ENCODE assay signal across 1 cellular context in the genomic region with DNA sequence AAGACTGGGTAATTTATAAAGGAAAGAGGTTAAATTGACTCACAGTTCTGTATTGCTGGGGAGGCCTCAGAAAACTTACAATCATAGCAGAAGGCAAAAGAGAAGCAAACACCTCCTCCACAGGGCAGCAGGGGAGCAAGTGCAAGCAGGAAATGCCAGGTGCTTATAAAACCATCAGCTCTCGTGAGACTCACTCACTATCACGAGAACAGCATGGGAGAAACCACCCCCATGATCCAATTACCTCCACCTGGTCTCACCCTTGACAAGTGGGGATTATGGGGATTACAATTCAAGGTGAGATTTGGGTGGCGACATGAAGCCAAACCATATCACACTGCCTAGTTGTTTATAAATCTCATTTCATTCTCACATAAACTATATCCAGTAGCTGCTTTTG.
TF ChIP-seq lines count a peak whose summit lies in the region.

No MANE protein-coding gene starts in this region.

TF ChIP-seq in HEK293, 187 proteins besides CTCF, POLR2A, EP300 and RAD21:
- TF ChIP-seq, protein P1, sequence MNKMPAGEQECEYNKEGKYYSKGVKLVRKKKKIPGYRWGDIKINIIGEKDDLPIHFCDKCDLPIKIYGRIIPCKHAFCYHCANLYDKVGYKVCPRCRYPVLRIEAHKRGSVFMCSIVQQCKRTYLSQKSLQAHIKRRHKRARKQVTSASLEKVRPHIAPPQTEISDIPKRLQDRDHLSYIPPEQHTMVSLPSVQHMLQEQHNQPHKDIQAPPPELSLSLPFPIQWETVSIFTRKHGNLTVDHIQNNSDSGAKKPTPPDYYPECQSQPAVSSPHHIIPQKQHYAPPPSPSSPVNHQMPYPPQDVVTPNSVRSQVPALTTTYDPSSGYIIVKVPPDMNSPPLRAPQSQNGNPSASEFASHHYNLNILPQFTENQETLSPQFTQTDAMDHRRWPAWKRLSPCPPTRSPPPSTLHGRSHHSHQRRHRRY (tag by site-specific recombination; IDR thresholded peaks at IDR 0.05): no peak
- TF ChIP-seq MZF1 (tag by site-specific recombination; IDR thresholded peaks at IDR 0.05; ENCODE audit: borderline replicate concordance) (peak; percentile 96), ZNF248 (tag by site-specific recombination; IDR thresholded peaks at IDR 0.05) (no peak), ZNF335 (tag by site-specific recombination; conservative IDR thresholded peaks at IDR 0.05) (peak; percentile 29; the same call in 1 of the 2 replicates), PRDM10 (tag by site-specific recombination; IDR thresholded peaks at IDR 0.05) (peak; percentile 73), GLIS1 (tag by site-specific recombination; IDR thresholded peaks at IDR 0.05) (no peak), SP3 (tag by site-specific recombination; IDR thresholded peaks at IDR 0.05) (0 out of 2 replicates have a peak, but pooled peaks have one; percentile 27)
